1 cellular context compared by ENCODE assay signal in the genomic region with DNA sequence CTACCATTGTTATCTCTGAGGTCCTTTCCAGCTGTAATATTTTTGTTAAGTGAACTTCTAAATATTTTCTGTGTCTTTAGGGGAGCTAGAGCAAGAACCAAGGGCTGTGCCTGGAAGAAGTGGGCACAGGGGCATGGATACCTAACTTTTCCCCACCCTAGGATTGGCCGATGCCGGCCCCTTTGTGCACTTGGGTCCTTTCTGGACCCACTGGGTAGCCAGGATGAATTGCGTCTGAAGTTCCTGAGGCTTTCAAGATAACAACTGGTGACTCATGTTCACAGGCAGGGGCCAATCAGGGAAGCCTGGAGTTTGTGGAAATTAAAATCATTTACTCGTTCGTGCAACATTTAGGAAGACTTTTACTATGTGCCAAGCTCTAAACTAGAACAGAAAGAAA.
TF ChIP-seq lines count a peak whose summit lies in the region.

No MANE protein-coding gene starts in this region.

TF ChIP-seq in K562, 482 proteins besides CTCF, POLR2A, EP300 and RAD21 (continued from another document and continues in another):
- TF ChIP-seq, protein P1, sequence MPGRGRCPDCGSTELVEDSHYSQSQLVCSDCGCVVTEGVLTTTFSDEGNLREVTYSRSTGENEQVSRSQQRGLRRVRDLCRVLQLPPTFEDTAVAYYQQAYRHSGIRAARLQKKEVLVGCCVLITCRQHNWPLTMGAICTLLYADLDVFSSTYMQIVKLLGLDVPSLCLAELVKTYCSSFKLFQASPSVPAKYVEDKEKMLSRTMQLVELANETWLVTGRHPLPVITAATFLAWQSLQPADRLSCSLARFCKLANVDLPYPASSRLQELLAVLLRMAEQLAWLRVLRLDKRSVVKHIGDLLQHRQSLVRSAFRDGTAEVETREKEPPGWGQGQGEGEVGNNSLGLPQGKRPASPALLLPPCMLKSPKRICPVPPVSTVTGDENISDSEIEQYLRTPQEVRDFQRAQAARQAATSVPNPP (IDR thresholded peaks at IDR 0.05; ENCODE audit: borderline replicate concordance, insufficient read depth, insufficient read length): no peak
- TF ChIP-seq, protein P2, sequence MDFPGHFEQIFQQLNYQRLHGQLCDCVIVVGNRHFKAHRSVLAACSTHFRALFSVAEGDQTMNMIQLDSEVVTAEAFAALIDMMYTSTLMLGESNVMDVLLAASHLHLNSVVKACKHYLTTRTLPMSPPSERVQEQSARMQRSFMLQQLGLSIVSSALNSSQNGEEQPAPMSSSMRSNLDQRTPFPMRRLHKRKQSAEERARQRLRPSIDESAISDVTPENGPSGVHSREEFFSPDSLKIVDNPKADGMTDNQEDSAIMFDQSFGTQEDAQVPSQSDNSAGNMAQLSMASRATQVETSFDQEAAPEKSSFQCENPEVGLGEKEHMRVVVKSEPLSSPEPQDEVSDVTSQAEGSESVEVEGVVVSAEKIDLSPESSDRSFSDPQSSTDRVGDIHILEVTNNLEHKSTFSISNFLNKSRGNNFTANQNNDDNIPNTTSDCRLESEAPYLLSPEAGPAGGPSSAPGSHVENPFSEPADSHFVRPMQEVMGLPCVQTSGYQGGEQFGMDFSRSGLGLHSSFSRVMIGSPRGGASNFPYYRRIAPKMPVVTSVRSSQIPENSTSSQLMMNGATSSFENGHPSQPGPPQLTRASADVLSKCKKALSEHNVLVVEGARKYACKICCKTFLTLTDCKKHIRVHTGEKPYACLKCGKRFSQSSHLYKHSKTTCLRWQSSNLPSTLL (IDR thresholded peaks at IDR 0.05): no peak
- TF ChIP-seq, protein P3, sequence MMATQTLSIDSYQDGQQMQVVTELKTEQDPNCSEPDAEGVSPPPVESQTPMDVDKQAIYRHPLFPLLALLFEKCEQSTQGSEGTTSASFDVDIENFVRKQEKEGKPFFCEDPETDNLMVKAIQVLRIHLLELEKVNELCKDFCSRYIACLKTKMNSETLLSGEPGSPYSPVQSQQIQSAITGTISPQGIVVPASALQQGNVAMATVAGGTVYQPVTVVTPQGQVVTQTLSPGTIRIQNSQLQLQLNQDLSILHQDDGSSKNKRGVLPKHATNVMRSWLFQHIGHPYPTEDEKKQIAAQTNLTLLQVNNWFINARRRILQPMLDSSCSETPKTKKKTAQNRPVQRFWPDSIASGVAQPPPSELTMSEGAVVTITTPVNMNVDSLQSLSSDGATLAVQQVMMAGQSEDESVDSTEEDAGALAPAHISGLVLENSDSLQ (IDR thresholded peaks at IDR 0.05): no peak
- TF ChIP-seq, protein P4, sequence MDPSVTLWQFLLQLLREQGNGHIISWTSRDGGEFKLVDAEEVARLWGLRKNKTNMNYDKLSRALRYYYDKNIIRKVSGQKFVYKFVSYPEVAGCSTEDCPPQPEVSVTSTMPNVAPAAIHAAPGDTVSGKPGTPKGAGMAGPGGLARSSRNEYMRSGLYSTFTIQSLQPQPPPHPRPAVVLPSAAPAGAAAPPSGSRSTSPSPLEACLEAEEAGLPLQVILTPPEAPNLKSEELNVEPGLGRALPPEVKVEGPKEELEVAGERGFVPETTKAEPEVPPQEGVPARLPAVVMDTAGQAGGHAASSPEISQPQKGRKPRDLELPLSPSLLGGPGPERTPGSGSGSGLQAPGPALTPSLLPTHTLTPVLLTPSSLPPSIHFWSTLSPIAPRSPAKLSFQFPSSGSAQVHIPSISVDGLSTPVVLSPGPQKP (CRISPR knock-in tag; IDR thresholded peaks at IDR 0.05): no peak
- TF ChIP-seq ZC3H4 (CRISPR knock-in tag; IDR thresholded peaks at IDR 0.05; ENCODE audit: borderline replicate concordance): no peak
- TF ChIP-seq ZKSCAN8 (CRISPR knock-in tag; IDR thresholded peaks at IDR 0.05): no peak
- no peak for TF ChIP-seq DACH1 (IDR thresholded peaks at IDR 0.05; ENCODE audit: partially characterized antibody)
- no peak for TF ChIP-seq ILK (tag; IDR thresholded peaks at IDR 0.05; ENCODE audit: borderline replicate concordance, low read depth)
- peak; percentile 2; the same call in 1 of the 2 replicates for TF ChIP-seq PHF8 (IDR thresholded peaks at IDR 0.05; ENCODE audit: borderline replicate concordance, low read length)
- peak; percentile 47 for TF ChIP-seq KDM5B (IDR thresholded peaks at IDR 0.05; ENCODE audit: insufficient replicate concordance, low read depth, low read length)
- TF ChIP-seq, protein P5, sequence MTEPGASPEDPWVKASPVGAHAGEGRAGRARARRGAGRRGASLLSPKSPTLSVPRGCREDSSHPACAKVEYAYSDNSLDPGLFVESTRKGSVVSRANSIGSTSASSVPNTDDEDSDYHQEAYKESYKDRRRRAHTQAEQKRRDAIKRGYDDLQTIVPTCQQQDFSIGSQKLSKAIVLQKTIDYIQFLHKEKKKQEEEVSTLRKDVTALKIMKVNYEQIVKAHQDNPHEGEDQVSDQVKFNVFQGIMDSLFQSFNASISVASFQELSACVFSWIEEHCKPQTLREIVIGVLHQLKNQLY (CRISPR knock-in tag; conservative IDR thresholded peaks at IDR 0.05): no peak
- TF ChIP-seq KDM1A (IDR thresholded peaks at IDR 0.05): 0 out of 4 replicates have a peak, but pooled peaks of 1 of the 2 experiments have one; percentile 2
- TF ChIP-seq, protein P6, sequence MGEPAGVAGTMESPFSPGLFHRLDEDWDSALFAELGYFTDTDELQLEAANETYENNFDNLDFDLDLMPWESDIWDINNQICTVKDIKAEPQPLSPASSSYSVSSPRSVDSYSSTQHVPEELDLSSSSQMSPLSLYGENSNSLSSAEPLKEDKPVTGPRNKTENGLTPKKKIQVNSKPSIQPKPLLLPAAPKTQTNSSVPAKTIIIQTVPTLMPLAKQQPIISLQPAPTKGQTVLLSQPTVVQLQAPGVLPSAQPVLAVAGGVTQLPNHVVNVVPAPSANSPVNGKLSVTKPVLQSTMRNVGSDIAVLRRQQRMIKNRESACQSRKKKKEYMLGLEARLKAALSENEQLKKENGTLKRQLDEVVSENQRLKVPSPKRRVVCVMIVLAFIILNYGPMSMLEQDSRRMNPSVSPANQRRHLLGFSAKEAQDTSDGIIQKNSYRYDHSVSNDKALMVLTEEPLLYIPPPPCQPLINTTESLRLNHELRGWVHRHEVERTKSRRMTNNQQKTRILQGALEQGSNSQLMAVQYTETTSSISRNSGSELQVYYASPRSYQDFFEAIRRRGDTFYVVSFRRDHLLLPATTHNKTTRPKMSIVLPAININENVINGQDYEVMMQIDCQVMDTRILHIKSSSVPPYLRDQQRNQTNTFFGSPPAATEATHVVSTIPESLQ (CRISPR knock-in tag; IDR thresholded peaks at IDR 0.05): no peak
- no peak for TF ChIP-seq ZNF589 (CRISPR knock-in tag; IDR thresholded peaks at IDR 0.05; ENCODE audit: low read depth)
- TF ChIP-seq STAT5B (CRISPR knock-in tag; IDR thresholded peaks at IDR 0.05): no peak
- no peak for TF ChIP-seq SRSF3 (IDR thresholded peaks at IDR 0.05; ENCODE audit: insufficient read depth, low read length)
- no peak for TF ChIP-seq CCAR2 (IDR thresholded peaks at IDR 0.05; ENCODE audit: low read depth, low read length)
- TF ChIP-seq ZSCAN29 (IDR thresholded peaks at IDR 0.05): no peak
- TF ChIP-seq, protein P7, sequence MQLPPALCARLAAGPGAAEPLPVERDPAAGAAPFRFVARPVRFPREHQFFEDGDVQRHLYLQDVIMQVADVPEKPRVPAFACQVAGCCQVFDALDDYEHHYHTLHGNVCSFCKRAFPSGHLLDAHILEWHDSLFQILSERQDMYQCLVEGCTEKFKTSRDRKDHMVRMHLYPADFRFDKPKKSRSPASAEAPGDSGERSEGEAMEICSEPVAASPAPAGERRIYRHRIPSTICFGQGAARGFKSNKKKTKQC (CRISPR knock-in tag; IDR thresholded peaks at IDR 0.05): no peak
- TF ChIP-seq, protein P8, sequence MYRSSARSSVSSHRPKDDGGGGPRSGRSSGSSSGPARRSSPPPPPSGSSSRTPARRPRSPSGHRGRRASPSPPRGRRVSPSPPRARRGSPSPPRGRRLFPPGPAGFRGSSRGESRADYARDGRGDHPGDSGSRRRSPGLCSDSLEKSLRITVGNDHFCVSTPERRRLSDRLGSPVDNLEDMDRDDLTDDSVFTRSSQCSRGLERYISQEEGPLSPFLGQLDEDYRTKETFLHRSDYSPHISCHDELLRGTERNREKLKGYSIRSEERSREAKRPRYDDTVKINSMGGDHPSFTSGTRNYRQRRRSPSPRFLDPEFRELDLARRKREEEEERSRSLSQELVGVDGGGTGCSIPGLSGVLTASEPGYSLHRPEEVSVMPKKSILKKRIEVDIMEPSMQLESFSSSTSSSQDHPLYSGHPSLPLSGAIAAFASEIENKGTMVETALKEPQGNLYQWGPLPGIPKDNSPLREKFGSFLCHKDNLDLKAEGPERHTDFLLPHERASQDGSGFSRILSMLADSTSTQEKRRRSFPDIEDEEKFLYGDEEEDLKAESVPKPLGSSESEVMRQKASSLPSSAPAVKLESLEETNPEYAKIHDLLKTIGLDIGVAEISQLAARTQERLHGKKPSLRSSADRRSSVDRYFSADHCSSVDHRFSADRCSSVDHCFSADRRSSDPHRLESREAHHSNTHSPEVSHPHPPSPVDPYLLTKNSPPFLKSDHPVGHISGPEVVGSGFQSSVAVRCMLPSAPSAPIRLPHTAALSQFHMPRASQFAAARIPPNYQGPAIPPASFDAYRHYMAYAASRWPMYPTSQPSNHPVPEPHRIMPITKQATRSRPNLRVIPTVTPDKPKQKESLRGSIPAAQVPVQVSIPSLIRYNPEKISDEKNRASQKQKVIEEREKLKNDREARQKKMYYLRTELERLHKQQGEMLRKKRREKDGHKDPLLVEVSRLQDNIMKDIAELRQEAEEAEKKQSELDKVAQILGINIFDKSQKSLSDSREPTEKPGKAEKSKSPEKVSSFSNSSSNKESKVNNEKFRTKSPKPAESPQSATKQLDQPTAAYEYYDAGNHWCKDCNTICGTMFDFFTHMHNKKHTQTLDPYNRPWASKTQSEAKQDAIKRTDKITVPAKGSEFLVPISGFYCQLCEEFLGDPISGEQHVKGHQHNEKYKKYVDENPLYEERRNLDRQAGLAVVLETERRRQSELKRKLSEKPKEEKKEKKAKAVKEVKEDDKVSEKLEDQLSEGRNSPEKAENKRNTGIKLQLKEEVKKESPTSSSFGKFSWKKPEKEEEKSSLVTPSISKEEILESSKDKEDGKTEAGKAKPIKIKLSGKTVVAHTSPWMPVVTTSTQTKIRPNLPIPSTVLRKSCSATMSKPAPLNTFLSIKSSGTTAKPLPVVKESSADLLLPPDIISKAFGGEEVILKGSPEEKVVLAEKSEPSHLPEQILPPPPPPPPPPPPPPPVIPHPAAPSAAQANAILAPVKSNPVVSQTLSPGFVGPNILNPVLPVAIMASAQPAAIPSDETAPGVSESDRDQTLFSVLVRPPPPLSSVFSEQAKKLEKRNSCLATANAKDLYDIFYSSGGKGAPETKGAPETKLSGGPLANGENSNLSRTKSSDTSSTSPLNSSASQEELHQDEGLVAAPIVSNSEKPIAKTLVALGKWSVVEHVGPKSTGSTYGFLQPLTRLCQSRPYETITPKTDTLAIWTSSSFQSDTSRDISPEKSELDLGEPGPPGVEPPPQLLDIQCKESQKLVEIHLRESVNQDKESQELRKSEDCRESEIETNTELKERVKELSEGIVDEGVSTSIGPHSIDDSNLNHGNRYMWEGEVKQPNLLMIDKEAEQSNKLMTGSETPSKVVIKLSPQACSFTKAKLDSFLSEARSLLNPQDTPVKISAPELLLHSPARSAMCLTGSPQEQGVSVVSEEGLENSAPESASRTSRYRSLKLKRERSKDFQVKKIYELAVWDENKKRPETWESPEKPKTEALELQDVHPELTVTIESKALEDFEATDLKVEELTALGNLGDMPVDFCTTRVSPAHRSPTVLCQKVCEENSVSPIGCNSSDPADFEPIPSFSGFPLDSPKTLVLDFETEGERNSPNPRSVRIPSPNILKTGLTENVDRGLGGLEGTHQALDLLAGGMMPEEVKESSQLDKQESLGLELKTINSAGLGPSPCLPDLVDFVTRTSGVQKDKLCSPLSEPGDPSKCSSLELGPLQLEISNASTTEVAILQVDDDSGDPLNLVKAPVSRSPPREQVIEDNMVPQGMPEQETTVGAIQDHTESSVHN (IDR thresholded peaks at IDR 0.05; ENCODE audit: borderline replicate concordance in 1 of 2, low read depth in 1 of 2): no peak
- TF ChIP-seq, protein P9, sequence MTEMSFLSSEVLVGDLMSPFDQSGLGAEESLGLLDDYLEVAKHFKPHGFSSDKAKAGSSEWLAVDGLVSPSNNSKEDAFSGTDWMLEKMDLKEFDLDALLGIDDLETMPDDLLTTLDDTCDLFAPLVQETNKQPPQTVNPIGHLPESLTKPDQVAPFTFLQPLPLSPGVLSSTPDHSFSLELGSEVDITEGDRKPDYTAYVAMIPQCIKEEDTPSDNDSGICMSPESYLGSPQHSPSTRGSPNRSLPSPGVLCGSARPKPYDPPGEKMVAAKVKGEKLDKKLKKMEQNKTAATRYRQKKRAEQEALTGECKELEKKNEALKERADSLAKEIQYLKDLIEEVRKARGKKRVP (CRISPR knock-in tag; IDR thresholded peaks at IDR 0.05): no peak
- TF ChIP-seq CREB1 (IDR thresholded peaks at IDR 0.05): no peak
- TF ChIP-seq CREB1 (CRISPR knock-in tag; IDR thresholded peaks at IDR 0.05): no peak
- no peak for TF ChIP-seq CBFA2T2 (conservative IDR thresholded peaks at IDR 0.05)
- TF ChIP-seq FOSL1 (tag; conservative IDR thresholded peaks at IDR 0.05): peak; percentile 90
- TF ChIP-seq, protein P10, sequence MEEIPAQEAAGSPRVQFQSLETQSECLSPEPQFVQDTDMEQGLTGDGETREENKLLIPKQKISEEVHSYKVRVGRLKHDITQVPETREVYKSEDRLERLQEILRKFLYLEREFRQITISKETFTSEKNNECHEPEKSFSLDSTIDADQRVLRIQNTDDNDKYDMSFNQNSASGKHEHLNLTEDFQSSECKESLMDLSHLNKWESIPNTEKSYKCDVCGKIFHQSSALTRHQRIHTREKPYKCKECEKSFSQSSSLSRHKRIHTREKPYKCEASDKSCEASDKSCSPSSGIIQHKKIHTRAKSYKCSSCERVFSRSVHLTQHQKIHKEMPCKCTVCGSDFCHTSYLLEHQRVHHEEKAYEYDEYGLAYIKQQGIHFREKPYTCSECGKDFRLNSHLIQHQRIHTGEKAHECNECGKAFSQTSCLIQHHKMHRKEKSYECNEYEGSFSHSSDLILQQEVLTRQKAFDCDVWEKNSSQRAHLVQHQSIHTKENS (CRISPR knock-in tag; IDR thresholded peaks at IDR 0.05): no peak
- TF ChIP-seq ZNF354B (CRISPR knock-in tag; IDR thresholded peaks at IDR 0.05): no peak
- TF ChIP-seq THRAP3 (IDR thresholded peaks at IDR 0.05; ENCODE audit: borderline replicate concordance): no peak
- TF ChIP-seq, protein P11, sequence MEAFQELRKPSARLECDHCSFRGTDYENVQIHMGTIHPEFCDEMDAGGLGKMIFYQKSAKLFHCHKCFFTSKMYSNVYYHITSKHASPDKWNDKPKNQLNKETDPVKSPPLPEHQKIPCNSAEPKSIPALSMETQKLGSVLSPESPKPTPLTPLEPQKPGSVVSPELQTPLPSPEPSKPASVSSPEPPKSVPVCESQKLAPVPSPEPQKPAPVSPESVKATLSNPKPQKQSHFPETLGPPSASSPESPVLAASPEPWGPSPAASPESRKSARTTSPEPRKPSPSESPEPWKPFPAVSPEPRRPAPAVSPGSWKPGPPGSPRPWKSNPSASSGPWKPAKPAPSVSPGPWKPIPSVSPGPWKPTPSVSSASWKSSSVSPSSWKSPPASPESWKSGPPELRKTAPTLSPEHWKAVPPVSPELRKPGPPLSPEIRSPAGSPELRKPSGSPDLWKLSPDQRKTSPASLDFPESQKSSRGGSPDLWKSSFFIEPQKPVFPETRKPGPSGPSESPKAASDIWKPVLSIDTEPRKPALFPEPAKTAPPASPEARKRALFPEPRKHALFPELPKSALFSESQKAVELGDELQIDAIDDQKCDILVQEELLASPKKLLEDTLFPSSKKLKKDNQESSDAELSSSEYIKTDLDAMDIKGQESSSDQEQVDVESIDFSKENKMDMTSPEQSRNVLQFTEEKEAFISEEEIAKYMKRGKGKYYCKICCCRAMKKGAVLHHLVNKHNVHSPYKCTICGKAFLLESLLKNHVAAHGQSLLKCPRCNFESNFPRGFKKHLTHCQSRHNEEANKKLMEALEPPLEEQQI (IDR thresholded peaks at IDR 0.05): no peak
- no peak for TF ChIP-seq HOXB6 (CRISPR knock-in tag; IDR thresholded peaks at IDR 0.05; ENCODE audit: borderline replicate concordance)
- TF ChIP-seq ZNF134 (CRISPR knock-in tag; conservative IDR thresholded peaks at IDR 0.05): no peak
- no peak for TF ChIP-seq YY1 (IDR thresholded peaks at IDR 0.05; ENCODE audit: borderline replicate concordance in 1 of 3, control insufficient read depth in 1 of 3, extremely low read depth in 1 of 3, insufficient read depth in 3 of 3, insufficient read length in 1 of 3, insufficient replicate concordance in 2 of 3, low read depth in 1 of 3, low read length in 2 of 3)
